19 cellular contexts compared by ENCODE assay signal in genomic region chr5:116754556-116754955, GRCh38.
A peak's percentile ranks its signal among the peaks of the same experiment; 100 is the strongest.
DNase-seq lines count a peak whose midpoint lies in the region; ATAC-seq, FAIRE-seq and TF ChIP-seq lines count a peak whose summit lies in the region.
"Had no signal": no experiment of that assay in that cellular context is flagged by ENCODE, and none has a peak within 500 bp of the region (broad histone marks: within the 10 kb centered on the region; RNA-seq: fewer than 3 reads in every experiment).

No MANE protein-coding gene starts in this region.

- H3K36me3 ChIP-seq in RWPE2 (ENCODE audit: low read depth) (no peaks in the 10 kb centered on the region), H1 (ENCODE audit: control insufficient read depth in 2 of 4, insufficient read depth in 4 of 4, low read length in 3 of 4) (peaks cover 0 to 2% (median 0%) of the 10 kb centered on the region in 4 experiments; a peak in 2 of 8 replicates), small intestine (ENCODE audit: control insufficient read depth in 2 of 2, insufficient read depth in 2 of 2, low read length in 2 of 2) (no peaks in the 10 kb centered on the region)
- H3K36me3 ChIP-seq: BE2C had no signal

- H3K23me2 ChIP-seq in H1 (ENCODE audit: low read depth, low read length), result no peaks in the 10 kb centered on the region

- no peak overlapping the region for H4K8ac ChIP-seq in H1 (ENCODE audit: extremely low read depth, insufficient read depth, low read length)

- no peaks in the 10 kb centered on the region for H4K20me1 ChIP-seq in H1 (replicated peaks in 1 of 2; ENCODE audit: control insufficient read depth in 1 of 2, insufficient read depth in 2 of 2, low read length in 2 of 2)

- H3K27me3 ChIP-seq in RWPE2 (ENCODE audit: insufficient read depth, poor library complexity, severe bottlenecking) (no peaks in the 10 kb centered on the region), H1 (replicated peaks in 1 of 4; ENCODE audit: control insufficient read depth in 3 of 4, extremely low read depth in 1 of 4, insufficient read depth in 3 of 4, low read length in 3 of 4) (no peaks in the 10 kb centered on the region), small intestine (ENCODE audit: control insufficient read depth in 2 of 2, insufficient read depth in 2 of 2, low read length in 2 of 2) (no peaks in the 10 kb centered on the region)
- H3K27me3 ChIP-seq: BE2C had no signal

- CTCF ChIA-PET in H1 (lab: Charles Lee; ENCODE audit: partially characterized antibody), result interaction anchor here (1.3 kb wide), 1 partner anchor 24 kb away, joined by 3 read pairs; no protein-coding TSS in a partner anchor

- peak overlapping the region; percentile 1; the same call in 1 of the 2 replicates for H2AK5ac ChIP-seq in H1 (ENCODE audit: low read depth, low read length)

- H2BK15ac ChIP-seq in H1 (ENCODE audit: low read length), result no peak overlapping the region

- no peak overlapping the region for H2AFZ ChIP-seq in H1 (ENCODE audit: low read length)

- DNase-seq in RWPE2 (ENCODE audit: low spot score) (no peak), H1 (ENCODE audit: low read depth in 1 of 2, low spot score in 2 of 2) (no peak), kidney tubule cell (ENCODE audit: low spot score) (peak; percentile 87), urothelium cell line (ENCODE audit: low spot score) (peak; percentile 31), small intestine (no peak), left lobe of liver (ENCODE audit: low spot score) (no peak), NCI-H2171 treated with DMSO at 0.1 percent for 48 hours (lab: John Stamatoyannopoulos, UW) (no peak)
- DNase-seq: BE2C, EL, GF-D8, IMR-90, NCI-H1105, NCI-H2029 treated with DMSO at 0.1 percent for 48 hours, NCI-H345, NCI-H524 treated with DMSO at 0.1 percent for 48 hours, OCI-M1 had no signal

- no peaks in the 10 kb centered on the region for H3K79me1 ChIP-seq in H1 (ENCODE audit: low read depth, low read length)

- H3K56ac ChIP-seq in H1 (replicated peaks; ENCODE audit: insufficient read length, low read depth, low read length), result no peak overlapping the region

- H4K5ac ChIP-seq in H1 (ENCODE audit: insufficient read length, low read depth, low read length), result no peak overlapping the region

- H3K9ac ChIP-seq in H1 (replicated peaks in 1 of 4; ENCODE audit: extremely low read depth in 1 of 4, low read depth in 3 of 4, low read length in 3 of 4), result no peak overlapping the region

- H3K4ac ChIP-seq in H1 (replicated peaks; ENCODE audit: insufficient read length, low read depth, low read length), result no peak overlapping the region

- H4K91ac ChIP-seq in H1 (replicated peaks; ENCODE audit: insufficient read length, low read length), result no peak overlapping the region

- H3K18ac ChIP-seq in H1 (ENCODE audit: extremely low read depth, low read length), result no peak overlapping the region

- H2BK20ac ChIP-seq in H1 (ENCODE audit: low read length), result peak overlapping the region; percentile 13; the same call in 1 of the 2 replicates

- no peak for FAIRE-seq in H1 (lab: Jason Lieb, UNC)
- no peak for FAIRE-seq in urothelium cell line (lab: Jason Lieb, UNC)
- no peak for FAIRE-seq in small intestine (lab: Jason Lieb, UNC)
- FAIRE-seq: GM19239, RCC 7860 had no signal

- peak; percentile 92 for ATAC-seq in RWPE2 (ENCODE audit: low read depth)
- ATAC-seq in left lobe of liver, result no peak
- ATAC-seq: Right ventricle myocardium inferior had no signal

- no peak overlapping the region for H3K4me3 ChIP-seq in RWPE2 (ENCODE audit: severe bottlenecking)
- H3K4me3 ChIP-seq in H1 (ENCODE audit: extremely low read depth in 1 of 4, insufficient read depth in 2 of 4, low read depth in 3 of 4, low read length in 4 of 4), result no peak overlapping the region
- H3K4me3 ChIP-seq in small intestine (ENCODE audit: low read depth in 1 of 2, low read length in 2 of 2), result no peak overlapping the region

- POLR2A ChIA-PET in H1 (lab: Charles Lee; ENCODE audit: partially characterized antibody), result interaction anchor here (1.0 to 1.5 kb wide), 2 partner anchors 23 to 179 kb away, joined by 3 read pairs; no protein-coding TSS in a partner anchor

- no peak overlapping the region for H2BK120ac ChIP-seq in H1 (replicated peaks; ENCODE audit: low read depth, low read length)

- no peak overlapping the region for H3K23ac ChIP-seq in H1 (ENCODE audit: insufficient read length)

- TF ChIP-seq CTCF in RWPE2 (IDR thresholded peaks at IDR 0.05; ENCODE audit: poor library complexity, severe bottlenecking), result no peak
- no peak for TF ChIP-seq CTCF in H1 (IDR thresholded peaks at IDR 0.05; ENCODE audit: control extremely low read depth in 1 of 3, insufficient read depth in 1 of 3, low read depth in 1 of 3, low read length in 3 of 3)

- no peak for TF ChIP-seq RAD21 in H1 (IDR thresholded peaks at IDR 0.05 in 1 of 2, conservative IDR thresholded peaks at IDR 0.05 in 1 of 2; ENCODE audit: low read depth in 2 of 2, low read length in 2 of 2)

- no peak for TF ChIP-seq POLR2A in H1 (IDR thresholded peaks at IDR 0.05; ENCODE audit: control extremely low read depth in 1 of 2, low read depth in 2 of 2, low read length in 2 of 2)

- H3K4me2 ChIP-seq in H1 (ENCODE audit: insufficient read depth in 1 of 2, low read depth in 2 of 2, low read length in 2 of 2), result no peak overlapping the region

- H3K14ac ChIP-seq in H1 (ENCODE audit: insufficient read length), result no peak overlapping the region

- no peak overlapping the region for H2BK5ac ChIP-seq in H1 (ENCODE audit: low read depth, low read length)

- TF ChIP-seq EP300 in H1 (IDR thresholded peaks at IDR 0.05; ENCODE audit: borderline replicate concordance in 1 of 2, low read depth in 2 of 2, low read length in 2 of 2), result no peak

- H2BK12ac ChIP-seq in H1 (ENCODE audit: low read depth, low read length), result no peak overlapping the region; the same call in 1 of the 2 replicates

- no peaks in the 10 kb centered on the region for H3K4me1 ChIP-seq in RWPE2 (ENCODE audit: insufficient read depth, poor library complexity, severe bottlenecking)
- H3K4me1 ChIP-seq in H1 (replicated peaks in 1 of 4; ENCODE audit: control insufficient read depth in 3 of 4, insufficient read depth in 4 of 4, low read length in 3 of 4), result peaks cover 0 to 9% (median 2%) of the 10 kb centered on the region in 4 experiments; a peak in 3 of 7 replicates
- no peaks in the 10 kb centered on the region for H3K4me1 ChIP-seq in small intestine (ENCODE audit: control insufficient read depth in 2 of 2, insufficient read depth in 1 of 2, low read depth in 1 of 2, low read length in 1 of 2)
- H3K4me1 ChIP-seq: BE2C had no signal

- no peaks in the 10 kb centered on the region for H3K79me2 ChIP-seq in H1 (ENCODE audit: control insufficient read depth in 1 of 2, insufficient read depth in 2 of 2, low read length in 2 of 2)

- H3K27ac ChIP-seq in RWPE2 (ENCODE audit: poor library complexity, severe bottlenecking) (no peak overlapping the region), H1 (ENCODE audit: low read depth, low read length) (no peak overlapping the region), small intestine (ENCODE audit: low read depth in 1 of 2, low read length in 1 of 2) (no peak overlapping the region)

- H3K9me3 ChIP-seq in RWPE2 (ENCODE audit: severe bottlenecking), result no peaks in the 10 kb centered on the region
- peaks cover 7 to 10% of the 10 kb centered on the region in 2 experiments for H3K9me3 ChIP-seq in H1 (ENCODE audit: insufficient read depth in 2 of 2, low read depth in 1 of 2, low read length in 1 of 2)
- no peaks in the 10 kb centered on the region for H3K9me3 ChIP-seq in small intestine (ENCODE audit: control insufficient read depth, low read depth)
- H3K9me3 ChIP-seq: BE2C had no signal

TF ChIP-seq in H1, 55 proteins besides CTCF, POLR2A, EP300 and RAD21:
- TF ChIP-seq TEAD4 (IDR thresholded peaks at IDR 0.05; ENCODE audit: low read depth, low read length), result 0 out of 2 replicates have a peak, but pooled peaks have one; percentile 39
- TF ChIP-seq TAF7 (optimal IDR thresholded peaks at IDR 0.05; ENCODE audit: borderline replicate concordance, low read depth, low read length), result no peak
- no peak for TF ChIP-seq BACH1 (IDR thresholded peaks at IDR 0.05; ENCODE audit: low read length)

Comparison
In these comparisons a context has a peak if more than half of its experiments do, and no peak if none do; other contexts are left out.
1. DNase-seq: peak in kidney tubule cell (single experiment) and urothelium cell line (single experiment); none in RWPE2 (single experiment), H1 (0 of 2), small intestine (single experiment), left lobe of liver (single experiment) and NCI-H2171 treated with DMSO at 0.1 percent for 48 hours (single experiment).